9 cellular contexts compared by ENCODE assay signal in the genomic region with DNA sequence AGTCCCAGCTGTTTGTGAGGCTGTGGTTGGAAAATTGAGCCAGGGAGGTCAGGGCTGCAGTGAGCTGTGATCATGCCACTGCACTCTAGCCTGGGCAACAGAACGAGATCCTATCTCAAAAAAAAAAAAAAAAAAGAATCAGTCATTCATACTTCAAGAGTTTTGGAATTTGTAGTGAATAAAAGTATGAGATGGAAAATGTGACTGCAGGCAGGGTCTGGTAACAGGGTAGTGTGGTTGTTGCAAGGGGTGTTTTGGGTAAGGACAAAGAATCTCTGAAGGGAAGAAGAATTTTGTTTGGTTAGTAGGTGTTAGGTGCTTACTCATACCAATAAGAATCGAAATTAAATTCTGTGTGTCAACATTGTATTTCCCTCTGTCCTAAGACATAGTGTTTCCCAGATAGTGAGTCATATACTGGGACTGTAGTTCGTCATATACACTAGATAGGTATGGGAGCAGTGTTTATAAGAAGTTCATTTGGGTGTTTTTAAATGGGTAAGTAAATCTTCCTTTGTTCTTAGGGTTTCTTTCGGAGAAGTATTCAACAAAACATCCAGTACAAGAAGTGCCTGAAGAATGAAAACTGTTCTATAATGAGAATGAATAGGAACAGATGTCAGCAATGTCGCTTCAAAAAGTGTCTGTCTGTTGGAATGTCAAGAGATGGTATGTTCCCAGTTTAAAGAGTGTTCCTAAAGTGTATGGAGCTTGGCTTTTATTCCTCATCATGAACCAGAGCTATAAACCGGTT. TPM values are rescaled to one million over a fixed set of nuclear protein-coding genes. Genes with fewer than 3 reads are reported as not detected.
A peak's percentile ranks its signal among the peaks of the same experiment; 100 is the strongest.
DNase-seq lines count a peak whose midpoint lies in the region; ATAC-seq, FAIRE-seq and TF ChIP-seq lines count a peak whose summit lies in the region.
"Had no signal": no experiment of that assay in that cellular context is flagged by ENCODE, and none has a peak within 500 bp of the region (broad histone marks: within the 10 kb centered on the region; RNA-seq: fewer than 3 reads in every experiment).

No MANE protein-coding gene starts in this region.

- peaks cover 28% of the 10 kb centered on the region for H3K36me3 Mint-ChIP-seq in activated naive CD8-positive, alpha-beta T cell treated with anti-CD3 and anti-CD28 coated beads for 36 hours

- H3K27ac ChIP-seq in ACC112 (ENCODE audit: low read depth, low read length) (peak overlapping the region; percentile 87), keratinocyte (ENCODE audit: control insufficient read depth, insufficient read depth, low read length) (peak overlapping the region; percentile 71)

- no peak for ATAC-seq in GM21619 (IDR thresholded peaks at IDR 0.05; ENCODE audit: unreplicated experiment)

- TF ChIP-seq CTCF in keratinocyte (optimal IDR thresholded peaks at IDR 0.05 in 1 of 3, IDR thresholded peaks at IDR 0.05 in 1 of 3, conservative IDR thresholded peaks at IDR 0.05 in 1 of 3; ENCODE audit: extremely low read depth in 1 of 3, insufficient read depth in 2 of 3, low read length in 3 of 3) = no peak

- H3K79me2 ChIP-seq in ACC112 (ENCODE audit: control insufficient read depth, insufficient read depth, low read length, unreplicated experiment) (no peaks in the 10 kb centered on the region), keratinocyte (ENCODE audit: control insufficient read depth, insufficient read depth, low read length) (peaks cover 4% of the 10 kb centered on the region)

- H3K9me1 ChIP-seq in keratinocyte (ENCODE audit: control insufficient read depth, extremely low read depth, insufficient read depth, low read length) = no peaks in the 10 kb centered on the region

- DNase-seq in H54 (ENCODE audit: insufficient read length, low spot score) = peak; percentile 45
- DNase-seq in activated naive CD8-positive, alpha-beta T cell treated with anti-CD3 and anti-CD28 coated beads for 36 hours = peak; percentile 24
- DNase-seq in keratinocyte (ENCODE audit: low read depth, low spot score) = peak; percentile 56
- no peak for DNase-seq in COR-L47 (lab: John Stamatoyannopoulos, UW)
- DNase-seq in GM12892 (ENCODE audit: insufficient read length) = no peak
- no peak for DNase-seq in OCI-M2 (lab: John Stamatoyannopoulos, UW; ENCODE audit: unreplicated experiment)

- peak; percentile 96 for FAIRE-seq in H54 (lab: Jason Lieb, UNC)
- no peak for FAIRE-seq in keratinocyte (lab: Jason Lieb, UNC)
- FAIRE-seq in GM12892 (lab: Jason Lieb, UNC) = no peak
- FAIRE-seq: endometrium had no signal

- H3K4me1 ChIP-seq in ACC112 (ENCODE audit: control insufficient read depth, insufficient read depth, low read length, unreplicated experiment) (peaks cover 28% of the 10 kb centered on the region), keratinocyte (ENCODE audit: control insufficient read depth, extremely low read depth, insufficient read depth, low read length) (peaks cover 23% of the 10 kb centered on the region)

- no peaks in the 10 kb centered on the region for H3K9me3 Mint-ChIP-seq in activated naive CD8-positive, alpha-beta T cell treated with anti-CD3 and anti-CD28 coated beads for 36 hours

- no peaks in the 10 kb centered on the region for H3K27me3 Mint-ChIP-seq in activated naive CD8-positive, alpha-beta T cell treated with anti-CD3 and anti-CD28 coated beads for 36 hours

- peak overlapping the region; percentile 17 for H3K4me2 ChIP-seq in keratinocyte (ENCODE audit: control insufficient read depth, extremely low read depth, insufficient read depth, low read depth, low read length)

- peak overlapping the region; percentile 79 for H3K27ac Mint-ChIP-seq in activated naive CD8-positive, alpha-beta T cell treated with anti-CD3 and anti-CD28 coated beads for 36 hours

- H3K4me3 ChIP-seq in ACC112 (ENCODE audit: low read depth, low read length) (peak overlapping the region; percentile 14; the same call in 1 of the 2 replicates), keratinocyte (ENCODE audit: control insufficient read depth in 2 of 3, extremely low read depth in 1 of 3, insufficient read depth in 2 of 3, low read depth in 1 of 3, low read length in 3 of 3) (no peak overlapping the region)

- TF ChIP-seq POLR2A in H54 (IDR thresholded peaks at IDR 0.05; ENCODE audit: low read depth, low read length) (no peak), GM12892 (IDR thresholded peaks at IDR 0.05; ENCODE audit: low read depth, low read length) (no peak)

- H3K4me3 Mint-ChIP-seq in activated naive CD8-positive, alpha-beta T cell treated with anti-CD3 and anti-CD28 coated beads for 36 hours = no peak overlapping the region

- no peak overlapping the region for H2AFZ ChIP-seq in ACC112 (ENCODE audit: low read length, unreplicated experiment)
- H2AFZ ChIP-seq in keratinocyte (ENCODE audit: control insufficient read depth, low read length) = no peak overlapping the region

- H3K27me3 ChIP-seq in ACC112 (ENCODE audit: insufficient read depth, low read length) = no peaks in the 10 kb centered on the region
- H3K27me3 ChIP-seq in keratinocyte (ENCODE audit: control insufficient read depth, extremely low read depth, insufficient read depth, low read length) = no peaks in the 10 kb centered on the region

- dilution Hi-C loops in keratinocyte (cut with MboI; ENCODE audit: extremely low pct_ligation_motif_present, low sequenced_read_pairs) = no loop called here

- H3K4me1 Mint-ChIP-seq in activated naive CD8-positive, alpha-beta T cell treated with anti-CD3 and anti-CD28 coated beads for 36 hours = peaks cover 31% of the 10 kb centered on the region

- H3K36me3 ChIP-seq in ACC112 (ENCODE audit: insufficient read depth, low read length) = 0 out of 2 replicates have a peak, but pooled peaks cover 6% of the 10 kb centered on the region
- H3K36me3 ChIP-seq in keratinocyte (ENCODE audit: control insufficient read depth in 2 of 2, extremely low read depth in 1 of 2, insufficient read depth in 2 of 2, low read length in 2 of 2) = peaks cover 2% of the 10 kb centered on the region in 2 experiments

- H4K20me1 ChIP-seq in keratinocyte (ENCODE audit: control insufficient read depth, extremely low read depth, insufficient read depth, low read length) = no peaks in the 10 kb centered on the region

- H3K9me3 ChIP-seq in keratinocyte (ENCODE audit: control insufficient read depth, low read depth, low read length) = no peaks in the 10 kb centered on the region

- no peak overlapping the region for H3K9ac ChIP-seq in keratinocyte (ENCODE audit: control insufficient read depth, extremely low read depth, insufficient read depth, low read length)

RNA-seq across cellular contexts. Expression of a gene that starts 14.2 kb away (rescaled TPM):
- 1 to 10 TPM; 4.8 to 5.0 TPM for total RNA-seq in activated naive CD8-positive, alpha-beta T cell treated with anti-CD3 and anti-CD28 coated beads for 36 hours
- 3.8 to 10.3 TPM (median 8.7 TPM) in 3 replicates for polyA plus RNA-seq in keratinocyte
- polyA plus RNA-seq in keratinocyte (2011; ENCODE audit: low read depth) = 27.1 TPM
- 4.8 and 6.8 TPM in 2 replicates for polyA plus RNA-seq in keratinocyte (2011; cell fraction: cytosol; rRNA removed)
- 4.8 and 6.0 TPM in 2 replicates for polyA plus RNA-seq in keratinocyte (2011; cell fraction: nucleus; rRNA removed)
- 7.4 and 18.1 TPM in 2 replicates for polyA plus RNA-seq in keratinocyte (2012; ENCODE audit: low replicate concordance)
- polyA minus RNA-seq in keratinocyte = 4.6 to 28.4 TPM (median 7.6 TPM) in 3 replicates
- 13.6 TPM for polyA minus RNA-seq in keratinocyte (2011; cell fraction: cytosol; rRNA and poly(A)+ RNA removed)
- 5.4 and 16.9 TPM in 2 replicates for polyA minus RNA-seq in keratinocyte (2011; cell fraction: nucleus; rRNA and poly(A)+ RNA removed)
- polyA plus RNA-seq in GM12892 (2012; ENCODE audit: missing spikeins) = 2.7 TPM

RNA-seq across cellular contexts. Expression of a gene that starts 42.4 kb away (rescaled TPM):
- total RNA-seq in activated naive CD8-positive, alpha-beta T cell treated with anti-CD3 and anti-CD28 coated beads for 36 hours = 1,000 to 10,000 TPM; 2,473 to 2,489 TPM
- polyA plus RNA-seq in keratinocyte = 3,052 to 3,406 TPM (median 3,375 TPM) in 3 replicates
- polyA plus RNA-seq in keratinocyte (2011; ENCODE audit: low read depth) = 859 TPM
- 3,790 and 4,140 TPM in 2 replicates for polyA plus RNA-seq in keratinocyte (2011; cell fraction: cytosol; rRNA removed)
- 1,088 and 1,197 TPM in 2 replicates for polyA plus RNA-seq in keratinocyte (2011; cell fraction: nucleus; rRNA removed)
- 2,404 and 3,418 TPM in 2 replicates for polyA plus RNA-seq in keratinocyte (2012; ENCODE audit: low replicate concordance)
- 1,221 to 2,039 TPM (median 1,400 TPM) in 3 replicates for polyA minus RNA-seq in keratinocyte
- 1,819 TPM for polyA minus RNA-seq in keratinocyte (2011; cell fraction: cytosol; rRNA and poly(A)+ RNA removed)
- 303 and 392 TPM in 2 replicates for polyA minus RNA-seq in keratinocyte (2011; cell fraction: nucleus; rRNA and poly(A)+ RNA removed)
- 4,883 TPM for polyA plus RNA-seq in GM12892 (2012; ENCODE audit: missing spikeins)

RNA-seq across cellular contexts. Expression of a gene that starts 42.5 kb away (rescaled TPM):
- 1 to 10 TPM; 6.4 to 6.9 TPM for total RNA-seq in activated naive CD8-positive, alpha-beta T cell treated with anti-CD3 and anti-CD28 coated beads for 36 hours
- 6.4 to 10.7 TPM (median 7.8 TPM) in 3 replicates for polyA plus RNA-seq in keratinocyte
- polyA plus RNA-seq in keratinocyte (2011; ENCODE audit: low read depth) = 13.0 TPM
- polyA plus RNA-seq in keratinocyte (2011; cell fraction: cytosol; rRNA removed) = 7.3 and 12.8 TPM in 2 replicates
- polyA plus RNA-seq in keratinocyte (2011; cell fraction: nucleus; rRNA removed) = 8.1 and 12.8 TPM in 2 replicates
- 6.0 and 7.7 TPM in 2 replicates for polyA plus RNA-seq in keratinocyte (2012; ENCODE audit: low replicate concordance)
- 1.3 to 6.6 TPM (median 3.9 TPM) in 3 replicates for polyA minus RNA-seq in keratinocyte
- 7.7 TPM for polyA minus RNA-seq in keratinocyte (2011; cell fraction: cytosol; rRNA and poly(A)+ RNA removed)
- 3.2 and 7.1 TPM in 2 replicates for polyA minus RNA-seq in keratinocyte (2011; cell fraction: nucleus; rRNA and poly(A)+ RNA removed)
- 8.4 TPM for polyA plus RNA-seq in GM12892 (2012; ENCODE audit: missing spikeins)

Comparison
In these comparisons a context has a peak if more than half of its experiments do, and no peak if none do; other contexts are left out.
1. DNase-seq: peak in H54 (single experiment), activated naive CD8-positive, alpha-beta T cell treated with anti-CD3 and anti-CD28 coated beads for 36 hours (single experiment) and keratinocyte (single experiment); none in COR-L47 (single experiment), GM12892 (single experiment) and OCI-M2 (single experiment).